Comparison of ENCODE assay signal across 11 cellular contexts in genomic region chr2:127475788-127476187, GRCh38. TPM values are rescaled to one million over a fixed set of nuclear protein-coding genes. Genes with fewer than 3 reads are reported as not detected.
"Had no signal": no experiment of that assay in that cellular context is flagged by ENCODE, and none has a peak within 500 bp of the region (broad histone marks: within the 10 kb centered on the region; RNA-seq: fewer than 3 reads in every experiment).

No MANE protein-coding gene starts in this region.

- ATAC-seq: HCT116, HepG2 had no signal

- H3K27me3 Mint-ChIP-seq: IgD-negative memory B cell had no signal

- DNase-seq: GM23248, GOT3, H7, HFFc6, KG1 had no signal

- H3K27ac Mint-ChIP-seq: HFFc6, IgD-negative memory B cell had no signal

- H3K27ac ChIP-seq: GM23248, HL-60 had no signal

- H3K9ac ChIP-seq: GM23248 had no signal

- H2AFZ ChIP-seq: GM23248 had no signal

- H3K4me3 Mint-ChIP-seq: HFFc6, IgD-negative memory B cell had no signal

- FAIRE-seq: HepG2 had no signal

- H3K4me3 ChIP-seq: GM23248, HAP-1 had no signal

- H3K4me1 Mint-ChIP-seq: IgD-negative memory B cell had no signal

- H3K9me3 ChIP-seq: HAP-1 had no signal

RNA-seq across cellular contexts. Expression of gene PROC, which starts 57.6 kb away (rescaled TPM):
- total RNA-seq: GM23248, HFFc6, HT1080 had no signal
- polyA plus RNA-seq: GM23248, IgD-negative memory B cell had no signal

RNA-seq across cellular contexts. Expression of gene MYO7B, which starts 59.7 kb away (rescaled TPM):
- total RNA-seq: GM23248, H7, HepG2 had no signal
- polyA plus RNA-seq: GM23248, HepG2 had no signal
